ENCODE assay signal across 31 cellular contexts in genomic region chr14:89217876-89218275, GRCh38.
"Had no signal": no experiment of that assay in that cellular context is flagged by ENCODE, and none has a peak within 500 bp of the region (broad histone marks: within the 10 kb centered on the region; RNA-seq: fewer than 3 reads in every experiment).

No MANE protein-coding gene starts in this region.

- H3K9me3 Mint-ChIP-seq: activated CD4-positive, alpha-beta memory T cell treated with anti-CD3 and anti-CD28 coated beads, Interleukin-2, amount 10 ng/mL, durations not matched to agents 7 days and 5 days; activated naive CD8-positive, alpha-beta T cell treated with anti-CD3 and anti-CD28 coated beads for 36 hours had no signal

- ATAC-seq: activated CD8-positive, alpha-beta memory T cell treated with anti-CD3 and anti-CD28 coated beads, Interleukin-2, amount 10 ng/mL, durations not matched to agents 7 days and 5 days had no signal

- H3K27ac ChIP-seq: cardiac muscle cell, PC-9, WERI-Rb-1 had no signal

- H3K27me3 Mint-ChIP-seq: activated CD4-positive, alpha-beta memory T cell treated with anti-CD3 and anti-CD28 coated beads, Interleukin-2, amount 10 ng/mL, durations not matched to agents 7 days and 5 days; activated CD8-positive, alpha-beta memory T cell treated with anti-CD3 and anti-CD28 coated beads, Interleukin-2, amount 10 ng/mL, durations not matched to agents 7 days and 5 days; activated naive CD8-positive, alpha-beta T cell treated with anti-CD3 and anti-CD28 coated beads for 36 hours had no signal

- H3K9me3 ChIP-seq: ascending aorta, MG63 had no signal

- H3K4me3 ChIP-seq: ascending aorta, cardiac muscle cell, MG63, PC-9 had no signal

- H3K27ac Mint-ChIP-seq: activated CD4-positive, alpha-beta memory T cell treated with anti-CD3 and anti-CD28 coated beads, Interleukin-2, amount 10 ng/mL, durations not matched to agents 7 days and 5 days; activated CD8-positive, alpha-beta memory T cell treated with anti-CD3 and anti-CD28 coated beads, Interleukin-2, amount 10 ng/mL, durations not matched to agents 7 days and 5 days; activated naive CD8-positive, alpha-beta T cell treated with anti-CD3 and anti-CD28 coated beads for 36 hours had no signal

- H3K4me3 Mint-ChIP-seq: activated CD4-positive, alpha-beta memory T cell treated with anti-CD3 and anti-CD28 coated beads, Interleukin-2, amount 10 ng/mL, durations not matched to agents 7 days and 5 days; activated CD8-positive, alpha-beta memory T cell treated with anti-CD3 and anti-CD28 coated beads, Interleukin-2, amount 10 ng/mL, durations not matched to agents 7 days and 5 days; activated naive CD8-positive, alpha-beta T cell treated with anti-CD3 and anti-CD28 coated beads for 36 hours had no signal

- H3K36me3 ChIP-seq: ascending aorta, cardiac muscle cell, MG63, WERI-Rb-1 had no signal

- DNase-seq: activated CD4-positive, alpha-beta memory T cell treated with anti-CD3 and anti-CD28 coated beads, Interleukin-2, amount 10 ng/mL, durations not matched to agents 7 days and 5 days; activated CD4-positive, alpha-beta T cell treated with anti-CD3 and anti-CD28 coated beads for 1 hour; activated CD4-positive, alpha-beta T cell treated with anti-CD3 and anti-CD28 coated beads for 48 hours; activated CD4-positive, CD25-positive, alpha-beta regulatory T cell; activated CD8-positive, alpha-beta memory T cell treated with anti-CD3 and anti-CD28 coated beads for 24 hours; activated CD8-positive, alpha-beta memory T cell treated with anti-CD3 and anti-CD28 coated beads, Interleukin-2, amount 10 ng/mL, durations not matched to agents 7 days and 5 days; activated CD8-positive, alpha-beta memory T cell treated with anti-CD3 and anti-CD28 coated beads, Interleukin-2, amount 50 U/mL, for 48 hours; activated effector memory CD4-positive, alpha-beta T cell treated with Interleukin-2 at 50 U/mL for 16 hours; activated naive CD4-positive, alpha-beta T cell treated with anti-CD3 and anti-CD28 coated beads, Interleukin-2, amount 50 U/mL, for 16 hours; activated naive CD8-positive, alpha-beta T cell treated with anti-CD3 and anti-CD28 coated beads for 36 hours; activated T-cell treated with anti-CD3 and anti-CD28 coated beads, Interleukin-2, amount 50 U/mL, for 48 hours; amniotic stem cell; Kasumi-1; KG1; MG63; NCI-H1048; NCI-H1105 treated with DMSO at 0.1 percent for 48 hours; NCI-H1436; NCI-H1694; NCI-H1930; NCI-H2081 treated with DMSO at 0.1 percent for 48 hours; NCI-H226; NCI-H446 treated with DMSO at 0.1 percent for 48 hours; NCI-H524; NCI-H748 treated with DMSO at 0.1 percent for 48 hours; PC-9; Right ventricle myocardium superior; T1000; WERI-Rb-1 had no signal
